ENCODE assay signal across 16 cellular contexts in the genomic region with DNA sequence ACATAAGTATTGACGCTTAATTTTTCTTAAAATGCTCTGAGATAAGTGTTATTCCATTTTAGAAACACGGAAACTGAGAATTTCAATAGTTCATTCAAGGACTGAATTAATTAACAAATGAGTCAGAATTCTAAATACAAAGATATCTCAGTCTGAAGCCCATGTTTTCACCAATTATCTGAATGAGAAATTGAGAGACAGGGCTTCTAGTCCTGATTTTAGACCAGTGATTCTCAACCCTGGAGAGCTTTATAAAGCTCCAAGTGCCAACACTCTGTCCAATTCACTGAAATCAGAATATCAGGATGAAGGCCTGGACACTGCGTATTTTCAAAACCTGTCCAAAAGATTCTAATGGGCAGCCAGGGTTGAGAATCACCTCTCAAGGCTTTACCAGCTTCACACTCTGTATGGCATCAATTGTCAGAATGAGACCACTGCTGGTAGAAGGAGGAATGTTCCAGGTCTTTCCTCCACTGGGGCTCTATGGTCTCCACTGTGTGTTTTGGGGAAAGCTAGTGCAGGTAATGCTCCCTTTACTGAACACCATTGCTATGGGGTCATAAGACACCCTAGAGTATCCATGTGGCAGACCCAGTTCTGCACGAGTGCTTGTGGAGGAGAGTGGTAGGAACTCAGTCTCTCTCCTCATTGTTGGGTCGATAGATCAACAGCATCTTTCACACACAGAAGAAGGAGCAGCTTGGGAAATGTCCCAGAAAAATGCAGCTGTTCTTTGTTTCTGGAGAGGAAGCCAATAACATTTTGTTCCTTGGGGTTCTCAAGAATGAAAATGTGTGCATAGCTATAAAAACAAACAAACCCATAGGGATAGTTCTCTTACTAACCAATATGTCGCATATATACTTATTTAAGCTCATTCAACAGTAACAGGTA.
DNase-seq lines count a peak whose midpoint lies in the region; ATAC-seq and TF ChIP-seq lines count a peak whose summit lies in the region.
"Had no signal": no experiment of that assay in that cellular context is flagged by ENCODE, and none has a peak within 500 bp of the region (broad histone marks: within the 10 kb centered on the region; RNA-seq: fewer than 3 reads in every experiment).

No MANE protein-coding gene starts in this region.

- no peak for TF ChIP-seq EP300 in esophagus muscularis mucosa (IDR thresholded peaks at IDR 0.05)

- TF ChIP-seq CTCF in esophagus muscularis mucosa (IDR thresholded peaks at IDR 0.05), result no peak
- no peak for TF ChIP-seq CTCF in type B pancreatic cell (conservative IDR thresholded peaks at IDR 0.05)

- no peaks in the 10 kb centered on the region for H3K4me1 Mint-ChIP-seq in type B pancreatic cell (ENCODE audit: unreplicated experiment)
- no peaks in the 10 kb centered on the region for H3K4me1 Mint-ChIP-seq in stimulated activated naive B cell treated with anti-CD40 and anti-IgM and Interleukin-4, amounts not matched to agents 10 μg/mL and 1 μg/mL and 100 μg/mL, for 72 hours

- H3K27ac ChIP-seq in esophagus muscularis mucosa (replicated peaks in 1 of 4), result no peak overlapping the region
- H3K27ac ChIP-seq in layer of hippocampus (ENCODE audit: low read depth, low read length), result peak overlapping the region; percentile 89

- H3K27me3 ChIP-seq in adipocyte (replicated peaks; ENCODE audit: control insufficient read depth, insufficient read depth, low read length) (no peaks in the 10 kb centered on the region), esophagus muscularis mucosa (no peaks in the 10 kb centered on the region), layer of hippocampus (ENCODE audit: control insufficient read depth, insufficient read depth, low read length) (no peaks in the 10 kb centered on the region)

- no peaks in the 10 kb centered on the region for H3K36me3 Mint-ChIP-seq in type B pancreatic cell
- H3K36me3 Mint-ChIP-seq in stimulated activated naive B cell treated with anti-CD40 and anti-IgM and Interleukin-4, amounts not matched to agents 10 μg/mL and 1 μg/mL and 100 μg/mL, for 72 hours, result no peaks in the 10 kb centered on the region

- no peak for ATAC-seq in stimulated activated naive B cell treated with anti-CD40 and anti-IgM and Interleukin-4, amounts not matched to agents 10 μg/mL and 1 μg/mL and 100 μg/mL, for 72 hours (replicated peaks)

- intact Hi-C loops in esophagus muscularis mucosa (cut with DNase I), result no loop called here

- no peak overlapping the region for H3K9ac ChIP-seq in adipocyte (ENCODE audit: low read length)

- no peak overlapping the region for H3K4me3 ChIP-seq in adipocyte (ENCODE audit: low read length)
- H3K4me3 ChIP-seq in esophagus muscularis mucosa, result no peak overlapping the region

- no peaks in the 10 kb centered on the region for H3K36me3 ChIP-seq in adipocyte (ENCODE audit: control insufficient read depth, insufficient read depth, low read length, severe bottlenecking)
- no peaks in the 10 kb centered on the region for H3K36me3 ChIP-seq in esophagus muscularis mucosa

- no peak overlapping the region for H3K27ac Mint-ChIP-seq in type B pancreatic cell
- no peak overlapping the region for H3K27ac Mint-ChIP-seq in stimulated activated naive B cell treated with anti-CD40 and anti-IgM and Interleukin-4, amounts not matched to agents 10 μg/mL and 1 μg/mL and 100 μg/mL, for 72 hours

- WGBS in esophagus muscularis mucosa, result 68% methylated on average over 6 of the region's 6 CpGs

- peaks cover 9% of the 10 kb centered on the region for H3K9me3 Mint-ChIP-seq in type B pancreatic cell
- peaks cover 13% of the 10 kb centered on the region in 2 donors for H3K9me3 Mint-ChIP-seq in stimulated activated naive B cell treated with anti-CD40 and anti-IgM and Interleukin-4, amounts not matched to agents 10 μg/mL and 1 μg/mL and 100 μg/mL, for 72 hours

- no peak overlapping the region for H3K4me3 Mint-ChIP-seq in type B pancreatic cell
- no peak overlapping the region for H3K4me3 Mint-ChIP-seq in stimulated activated naive B cell treated with anti-CD40 and anti-IgM and Interleukin-4, amounts not matched to agents 10 μg/mL and 1 μg/mL and 100 μg/mL, for 72 hours

- DNase-seq in adipocyte (ENCODE audit: low read depth) (peak; percentile 22), esophagus muscularis mucosa (ENCODE audit: extremely low spot score) (peak; percentile 70), superior temporal gyrus (ENCODE audit: extremely low spot score) (peak; percentile 90), type B pancreatic cell (ENCODE audit: extremely low spot score, unreplicated experiment) (no peak)
- DNase-seq in stimulated activated naive B cell treated with anti-CD40 and anti-IgM and Interleukin-4, amounts not matched to agents 10 μg/mL and 1 μg/mL and 100 μg/mL, for 72 hours, result no peak
- no peak for DNase-seq in stimulated activated CD8-positive, alpha-beta memory T cell treated with anti-CD3 and anti-CD28 coated beads, Interleukin-4, amount 100 ng/mL, for 48 hours
- DNase-seq: AML-193, H7, IMR-90, Karpas-422, NCI-H1105, NCI-H1694, NCI-H2107, NCI-H2227 treated with DMSO at 0.1 percent for 48 hours, NCI-H524 had no signal

- H3K9me3 ChIP-seq in adipocyte (ENCODE audit: control insufficient read depth, low read length), result peaks cover 18% of the 10 kb centered on the region
- H3K9me3 ChIP-seq in esophagus muscularis mucosa, result peaks cover 0 to 13% (median 10%) of the 10 kb centered on the region in 4 donors

- TF ChIP-seq POLR2A in esophagus muscularis mucosa (IDR thresholded peaks at IDR 0.05; ENCODE audit: low read depth), result no peak

- H3K4me1 ChIP-seq in adipocyte (ENCODE audit: control insufficient read depth, insufficient read depth, low read length) (peaks cover 10% of the 10 kb centered on the region), esophagus muscularis mucosa (peaks cover 0 to 14% (median 0%) of the 10 kb centered on the region in 4 donors)

- H3K27me3 Mint-ChIP-seq in type B pancreatic cell, result no peaks in the 10 kb centered on the region
- peaks cover 0 to 5% of the 10 kb centered on the region in 2 donors for H3K27me3 Mint-ChIP-seq in stimulated activated naive B cell treated with anti-CD40 and anti-IgM and Interleukin-4, amounts not matched to agents 10 μg/mL and 1 μg/mL and 100 μg/mL, for 72 hours

Comparison
In these comparisons a context has a peak if more than half of its experiments do, and no peak if none do; other contexts are left out.
1. DNase-seq: peak in adipocyte (single experiment), esophagus muscularis mucosa (single experiment) and superior temporal gyrus (single experiment); none in type B pancreatic cell (single experiment), stimulated activated naive B cell treated with anti-CD40 and anti-IgM and Interleukin-4, amounts not matched to agents 10 μg/mL and 1 μg/mL and 100 μg/mL, for 72 hours (single experiment) and stimulated activated CD8-positive, alpha-beta memory T cell treated with anti-CD3 and anti-CD28 coated beads, Interleukin-4, amount 100 ng/mL, for 48 hours (single experiment).